ENCODE assay signal across 1 cellular context in the genomic region with DNA sequence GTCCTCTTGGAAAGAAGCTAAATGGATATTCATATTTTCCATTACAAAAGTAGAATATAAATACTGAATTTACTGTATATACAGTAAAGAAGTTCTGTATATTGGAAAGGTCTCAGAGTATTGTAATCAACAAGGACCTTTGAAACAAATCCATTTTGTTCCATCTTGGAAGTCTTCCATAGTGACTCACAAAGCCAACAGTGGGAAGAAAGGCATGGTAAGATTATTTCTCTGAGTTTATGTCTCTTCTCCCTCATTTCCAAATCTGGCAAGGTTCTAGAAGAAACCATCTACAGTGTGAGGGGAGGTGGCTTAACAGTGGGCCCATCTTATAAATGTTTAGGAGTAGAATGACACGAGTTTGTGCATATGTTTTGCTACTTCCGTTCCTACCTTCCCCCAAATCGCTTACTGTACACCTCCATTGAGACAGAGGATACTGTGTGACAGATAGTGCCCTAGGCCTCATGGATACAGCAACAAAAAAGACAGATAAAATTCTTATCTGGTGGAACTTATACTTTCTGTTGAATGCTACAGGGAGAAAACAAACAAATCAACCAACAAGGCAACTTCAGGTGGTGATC.
TF ChIP-seq lines count a peak whose summit lies in the region.

No MANE protein-coding gene starts in this region.

TF ChIP-seq in H1, 55 proteins besides CTCF, POLR2A, EP300 and RAD21 (continued from another document):
- TF ChIP-seq CREB1 (IDR thresholded peaks at IDR 0.05) (no peak), CEBPB (IDR thresholded peaks at IDR 0.05; ENCODE audit: low read depth, low read length) (no peak), RFX5 (IDR thresholded peaks at IDR 0.05; ENCODE audit: borderline replicate concordance, low read depth, low read length) (no peak)
- TF ChIP-seq, protein P1, sequence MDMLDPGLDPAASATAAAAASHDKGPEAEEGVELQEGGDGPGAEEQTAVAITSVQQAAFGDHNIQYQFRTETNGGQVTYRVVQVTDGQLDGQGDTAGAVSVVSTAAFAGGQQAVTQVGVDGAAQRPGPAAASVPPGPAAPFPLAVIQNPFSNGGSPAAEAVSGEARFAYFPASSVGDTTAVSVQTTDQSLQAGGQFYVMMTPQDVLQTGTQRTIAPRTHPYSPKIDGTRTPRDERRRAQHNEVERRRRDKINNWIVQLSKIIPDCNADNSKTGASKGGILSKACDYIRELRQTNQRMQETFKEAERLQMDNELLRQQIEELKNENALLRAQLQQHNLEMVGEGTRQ (IDR thresholded peaks at IDR 0.05; ENCODE audit: low read length): no peak
